In the genomic region with DNA sequence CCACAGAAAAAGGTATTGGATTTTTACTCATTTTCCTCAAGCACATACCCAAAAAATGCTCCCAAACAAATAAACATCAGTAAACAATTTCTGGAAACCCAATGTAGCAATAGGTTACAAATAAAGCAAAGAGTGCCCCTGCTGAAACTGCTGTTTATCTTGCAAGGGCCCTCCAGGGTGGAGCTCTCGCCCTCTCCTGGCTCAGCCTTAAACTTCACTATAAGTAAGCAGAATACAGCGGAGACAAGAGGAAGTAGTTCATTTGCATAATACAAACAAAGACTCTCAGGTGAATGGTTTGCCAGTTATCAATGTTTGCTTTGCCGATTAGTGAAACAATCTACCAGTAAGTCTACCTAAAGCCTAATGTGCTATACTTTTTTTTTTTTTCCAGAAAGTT, we compare ENCODE assay signal across 9 cellular contexts.
DNase-seq lines count a peak whose midpoint lies in the region; ATAC-seq and TF ChIP-seq lines count a peak whose summit lies in the region.
"Had no signal": no experiment of that assay in that cellular context is flagged by ENCODE, and none has a peak within 500 bp of the region (broad histone marks: within the 10 kb centered on the region; RNA-seq: fewer than 3 reads in every experiment).

No MANE protein-coding gene starts in this region.

- no peak for TF ChIP-seq POLR2A in vagina (IDR thresholded peaks at IDR 0.05)

- DNase-seq in G401 (ENCODE audit: low spot score) (peak; percentile 9), HuH-7 (ENCODE audit: low spot score) (peak; percentile 25), epithelial cell of proximal tubule (ENCODE audit: low read depth) (no peak), vagina (ENCODE audit: extremely low spot score in 2 of 2) (no peak), SKM-1 (lab: John Stamatoyannopoulos, UW; ENCODE audit: unreplicated experiment) (no peak), LoVo (ENCODE audit: low spot score) (no peak)

- in situ Hi-C loops in G401 (cut with HindIII; ENCODE audit: low sequenced_read_pairs), result no loop called here

- peak; percentile 20 for TF ChIP-seq CTCF in epithelial cell of proximal tubule (conservative IDR thresholded peaks at IDR 0.05; ENCODE audit: low read depth, low read length)
- TF ChIP-seq CTCF in vagina (IDR thresholded peaks at IDR 0.05), result no peak

- no peaks in the 10 kb centered on the region for H3K36me3 ChIP-seq in vagina

- no peaks in the 10 kb centered on the region for H3K27me3 ChIP-seq in vagina

- H3K4me1 ChIP-seq in vagina, result no peaks in the 10 kb centered on the region

- H3K9me3 ChIP-seq in vagina, result no peaks in the 10 kb centered on the region

- intact Hi-C loops in vagina (cut with DNase I), result no loop called here

- no peak overlapping the region for H3K27ac ChIP-seq in vagina
- H3K27ac ChIP-seq: epithelial cell of prostate had no signal

- peak; percentile 79 for ATAC-seq in GM21390 (IDR thresholded peaks at IDR 0.05; ENCODE audit: unreplicated experiment)
- no peak for ATAC-seq in HG02588 (IDR thresholded peaks at IDR 0.05; ENCODE audit: unreplicated experiment)

- no peak overlapping the region for H3K4me3 ChIP-seq in epithelial cell of proximal tubule (ENCODE audit: low read depth, low read length)
- H3K4me3 ChIP-seq in vagina, result no peak overlapping the region

Comparison
In these comparisons a context has a peak if more than half of its experiments do, and no peak if none do; other contexts are left out.
1. DNase-seq: peak in G401 (single experiment) and HuH-7 (single experiment); none in epithelial cell of proximal tubule (single experiment), vagina (0 of 2), SKM-1 (single experiment) and LoVo (single experiment).